ENCODE assay signal across 24 cellular contexts in genomic region chr1:17663646-17664045, GRCh38.
"Had no signal": no experiment of that assay in that cellular context is flagged by ENCODE, and none has a peak within 500 bp of the region (broad histone marks: within the 10 kb centered on the region; RNA-seq: fewer than 3 reads in every experiment).

No MANE protein-coding gene starts in this region.

- H3K36me3 Mint-ChIP-seq: naive B cell; stimulated activated memory B cell treated with anti-CD40 and anti-IgM and Interleukin-4, amounts not matched to agents 10 μg/mL and 1 μg/mL and 100 μg/mL, for 72 hours had no signal

- H3K79me2 ChIP-seq: hepatocyte had no signal

- H3K4me2 ChIP-seq: hepatocyte had no signal

- H3K27ac Mint-ChIP-seq: endodermal cell; naive B cell; nephron; stimulated activated memory B cell treated with anti-CD40 and anti-IgM and Interleukin-4, amounts not matched to agents 10 μg/mL and 1 μg/mL and 100 μg/mL, for 72 hours had no signal

- H3K9me3 ChIP-seq: psoas muscle, spleen, stomach, thoracic aorta, transverse colon had no signal

- H3K4me3 ChIP-seq: coronary artery, hepatocyte, lung, psoas muscle, spleen, stomach, thoracic aorta, transverse colon had no signal

- H2AFZ ChIP-seq: hepatocyte had no signal

- H3K4me1 Mint-ChIP-seq: endodermal cell, nephron had no signal

- H3K27me3 ChIP-seq: hepatocyte, spleen, stomach, transverse colon had no signal

- DNase-seq: effector CD4-positive, alpha-beta T cell; endodermal cell; erythroblast; foreskin melanocyte; head of caudate nucleus; left colon; left ventricle myocardium superior; mesendoderm; naive B cell; psoas muscle; retina; spleen; stimulated activated CD4-positive, alpha-beta T cell treated with anti-CD3 and anti-CD28 coated beads, Interleukin-15, amount 100 ng/mL, for 24 hours; stimulated activated CD4-positive, alpha-beta T cell treated with anti-CD3 and anti-CD28 coated beads, Interleukin-1b, Interleukin-23, amount 100 ng/mL, for 48 hours; stimulated activated CD4-positive, alpha-beta T cell treated with anti-CD3 and anti-CD28 coated beads, Interleukin-4, amount 100 ng/mL, for 24 hours; stomach; transverse colon had no signal

- H3K4me3 Mint-ChIP-seq: endodermal cell; naive B cell; nephron; stimulated activated memory B cell treated with anti-CD40 and anti-IgM and Interleukin-4, amounts not matched to agents 10 μg/mL and 1 μg/mL and 100 μg/mL, for 72 hours had no signal

- H3K4me1 ChIP-seq: psoas muscle, stomach, transverse colon had no signal

- H3K9me3 Mint-ChIP-seq: endodermal cell; naive B cell; nephron; stimulated activated memory B cell treated with anti-CD40 and anti-IgM and Interleukin-4, amounts not matched to agents 10 μg/mL and 1 μg/mL and 100 μg/mL, for 72 hours had no signal

- ATAC-seq: left colon; left ventricle myocardium superior; psoas muscle; sciatic nerve; stimulated activated memory B cell treated with anti-CD40 and anti-IgM and Interleukin-4, amounts not matched to agents 10 μg/mL and 1 μg/mL and 100 μg/mL, for 72 hours had no signal

- H3K27ac ChIP-seq: hepatocyte, psoas muscle, spleen, stomach, transverse colon had no signal
